ENCODE assay signal across 18 cellular contexts in genomic region chr22:29773233-29773632, GRCh38. TPM values are rescaled to one million over a fixed set of nuclear protein-coding genes. Genes with fewer than 3 reads are reported as not detected.
A peak's percentile ranks its signal among the peaks of the same experiment; 100 is the strongest.
DNase-seq lines count a peak whose midpoint lies in the region; ATAC-seq and TF ChIP-seq lines count a peak whose summit lies in the region.
"Had no signal": no experiment of that assay in that cellular context is flagged by ENCODE, and none has a peak within 500 bp of the region (broad histone marks: within the 10 kb centered on the region; RNA-seq: fewer than 3 reads in every experiment).

No MANE protein-coding gene starts in this region.

- no peak overlapping the region for H3K23ac ChIP-seq in mesendoderm (ENCODE audit: low read length)

- ATAC-seq in GM19324 (IDR thresholded peaks at IDR 0.05; ENCODE audit: low FRiP score, unreplicated experiment) (no peak), HG02642 (IDR thresholded peaks at IDR 0.05; ENCODE audit: poor library complexity, unreplicated experiment) (no peak), GM21390 (IDR thresholded peaks at IDR 0.05; ENCODE audit: unreplicated experiment) (no peak)
- ATAC-seq: activated CD4-positive, CD25-positive, alpha-beta regulatory T cell treated with anti-CD3 and anti-CD28 coated beads, Interleukin-2, amount 50 U/mL, for 24 hours; gastroesophageal sphincter had no signal

- no peaks in the 10 kb centered on the region for H3K4me1 ChIP-seq in endodermal cell (ENCODE audit: control insufficient read depth, insufficient read depth, low read length)
- peaks cover under 1% of the 10 kb centered on the region for H3K4me1 ChIP-seq in mesendoderm (ENCODE audit: control insufficient read depth, low read depth, low read length)

- H3K79me2 ChIP-seq in mesendoderm (ENCODE audit: control insufficient read depth, insufficient read depth, low read length) = peaks cover 1% of the 10 kb centered on the region

- no peak overlapping the region for H3K56ac ChIP-seq in mesendoderm (ENCODE audit: low read length)

- no peak overlapping the region for H3K18ac ChIP-seq in mesendoderm (ENCODE audit: low read length)

- no peak overlapping the region for H3K27ac ChIP-seq in endodermal cell (ENCODE audit: low read depth, low read length)
- no peak overlapping the region for H3K27ac ChIP-seq in mesendoderm (ENCODE audit: low read depth, low read length)

- no peak for TF ChIP-seq CTCF in endodermal cell (conservative IDR thresholded peaks at IDR 0.05)

- in situ Hi-C loops in Caki2 (cut with HindIII; ENCODE audit: low pct_unique_long_range_greater_than_20kb, low sequenced_read_pairs) = no loop called here

- H3K9ac ChIP-seq in endodermal cell (ENCODE audit: extremely low read depth, low read length, poor library complexity, severe bottlenecking) (no peak overlapping the region), mesendoderm (ENCODE audit: low read length) (no peak overlapping the region)

- no peak overlapping the region for H3K4me3 ChIP-seq in MG63
- no peak overlapping the region for H3K4me3 ChIP-seq in endodermal cell (ENCODE audit: low read length)
- no peak overlapping the region for H3K4me3 ChIP-seq in mesendoderm (ENCODE audit: low read length)
- H3K4me3 ChIP-seq: gastroesophageal sphincter, tibial nerve had no signal

- H3K27me3 ChIP-seq in MG63 (no peaks in the 10 kb centered on the region), endodermal cell (ENCODE audit: control insufficient read depth, insufficient read depth, low read length, poor library complexity, severe bottlenecking) (no peaks in the 10 kb centered on the region), mesendoderm (ENCODE audit: insufficient read depth, low read length, poor library complexity) (no peaks in the 10 kb centered on the region)
- H3K27me3 ChIP-seq: gastroesophageal sphincter, tibial nerve had no signal

- H3K4me2 ChIP-seq in mesendoderm (ENCODE audit: low read length) = no peak overlapping the region

- H3K4me3 Mint-ChIP-seq in endodermal cell = no peak overlapping the region

- H3K79me1 ChIP-seq in mesendoderm (ENCODE audit: low read length) = peaks cover 3% of the 10 kb centered on the region

- peaks cover 10% of the 10 kb centered on the region for H3K4me1 Mint-ChIP-seq in endodermal cell

- H3K4ac ChIP-seq in mesendoderm (ENCODE audit: low read depth, low read length) = no peak overlapping the region

- H3K27ac Mint-ChIP-seq in endodermal cell = no peak overlapping the region
- H3K27ac Mint-ChIP-seq: progenitor cell of endocrine pancreas had no signal

- H3K27me3 Mint-ChIP-seq in endodermal cell (ENCODE audit: insufficient read depth) = no peaks in the 10 kb centered on the region
- H3K27me3 Mint-ChIP-seq: progenitor cell of endocrine pancreas had no signal

- H3K36me3 ChIP-seq in MG63 (peaks cover 35% of the 10 kb centered on the region), endodermal cell (ENCODE audit: control insufficient read depth, insufficient read depth, low read length) (peaks cover 16% of the 10 kb centered on the region), mesendoderm (ENCODE audit: control insufficient read depth, insufficient read depth, low read length) (no peaks in the 10 kb centered on the region)

- no peak overlapping the region for H2AK5ac ChIP-seq in mesendoderm (ENCODE audit: low read length)

- H3K36me3 Mint-ChIP-seq in endodermal cell (ENCODE audit: low read depth) = peaks cover 22% of the 10 kb centered on the region

- WGBS in endodermal cell (ENCODE audit: insufficient coverage in 1 of 2, insufficient read length in 1 of 2), 2 experiments = 60 to 76% methylated on average over 2 of the region's 2 CpGs
- no CpG with 5 or more reads among the region's 2 CpGs for WGBS in mesendoderm (ENCODE audit: extremely low coverage, insufficient coverage, low lambda C conversion rate)

- no peak overlapping the region for H4K5ac ChIP-seq in mesendoderm (ENCODE audit: low read length)

- no peak overlapping the region for H4K8ac ChIP-seq in mesendoderm (ENCODE audit: low read depth, low read length)

- H2BK120ac ChIP-seq in mesendoderm (ENCODE audit: low read depth, low read length) = no peak overlapping the region

- no peaks in the 10 kb centered on the region for H3K9me3 Mint-ChIP-seq in endodermal cell

- no peak overlapping the region for H2BK15ac ChIP-seq in mesendoderm (replicated peaks; ENCODE audit: low read depth)

- H3K9me3 ChIP-seq in MG63 (no peaks in the 10 kb centered on the region), endodermal cell (ENCODE audit: control insufficient read depth, low read length) (no peaks in the 10 kb centered on the region)
- H3K9me3 ChIP-seq: gastroesophageal sphincter, tibial nerve had no signal

- no peak overlapping the region for H2BK5ac ChIP-seq in mesendoderm (ENCODE audit: low read length)

- DNase-seq in Caki2 (ENCODE audit: low read depth) (peak; percentile 28), MG63 (peak; percentile 49), endodermal cell (peak; percentile 69), mesendoderm (peak; percentile 77), AML-193 (lab: John Stamatoyannopoulos, UW) (no peak)
- DNase-seq: C1 segment of cervical spinal cord, cerebellar nuclear complex, Karpas-422, NCI-H345 had no signal

RNA-seq across cellular contexts. Expression of gene UQCR10, which starts 6.1 kb away (rescaled TPM):
- 110 and 135 TPM in 2 replicates for total RNA-seq in Caki2 (2014; rRNA removed; shearing (Covaris generic); ENCODE audit: low replicate concordance)
- total RNA-seq in MG63 (2014; rRNA removed; shearing (Covaris generic); ENCODE audit: low replicate concordance) = 46.4 and 71.1 TPM in 2 replicates
- total RNA-seq in endodermal cell = 100 to 1,000 TPM; 111 to 120 TPM
- 143 TPM for polyA plus RNA-seq in endodermal cell (2013, experiment 1 of 2)
- 125 TPM for polyA plus RNA-seq in endodermal cell (2013, experiment 2 of 2)
- 135 TPM for polyA plus RNA-seq in mesendoderm (2013, experiment 1 of 2)
- 136 TPM for polyA plus RNA-seq in mesendoderm (2013, experiment 2 of 2)

RNA-seq across cellular contexts. Expression of gene ZMAT5, which starts 6.4 kb away (rescaled TPM):
- 31.4 and 78.5 TPM in 2 replicates for total RNA-seq in Caki2 (2014; rRNA removed; shearing (Covaris generic); ENCODE audit: low replicate concordance)
- total RNA-seq in MG63 (2014; rRNA removed; shearing (Covaris generic); ENCODE audit: low replicate concordance) = 33.2 and 38.9 TPM in 2 replicates
- 10 to 100 TPM; 15.5 to 22.5 TPM for total RNA-seq in endodermal cell
- polyA plus RNA-seq in endodermal cell (2013, experiment 1 of 2) = 25.9 TPM
- polyA plus RNA-seq in endodermal cell (2013, experiment 2 of 2) = 22.2 TPM
- 10.6 TPM for polyA plus RNA-seq in mesendoderm (2013, experiment 1 of 2)
- polyA plus RNA-seq in mesendoderm (2013, experiment 2 of 2) = 11.3 TPM

RNA-seq across cellular contexts. Expression of gene CABP7, which starts 53.4 kb away (rescaled TPM):
- total RNA-seq in Caki2 (2014; rRNA removed; shearing (Covaris generic); ENCODE audit: low replicate concordance) = not detected in 2 replicates
- total RNA-seq in MG63 (2014; rRNA removed; shearing (Covaris generic); ENCODE audit: low replicate concordance) = not detected in 2 replicates
- under 1 TPM in 1 of 2 donors, not detected in 1; 0.26 TPM for total RNA-seq in endodermal cell
- 17.0 TPM for polyA plus RNA-seq in endodermal cell (2013, experiment 1 of 2)
- 13.5 TPM for polyA plus RNA-seq in endodermal cell (2013, experiment 2 of 2)
- 0.03 TPM for polyA plus RNA-seq in mesendoderm (2013, experiment 1 of 2)
- polyA plus RNA-seq in mesendoderm (2013, experiment 2 of 2) = 0.01 TPM
- total RNA-seq: lung microvascular endothelial cell, SK-MEL-5 had no signal

Comparison
In these comparisons a context has a peak if more than half of its experiments do, and no peak if none do; other contexts are left out.
1. DNase-seq: peak in Caki2 (single experiment), MG63 (single experiment), endodermal cell (single experiment) and mesendoderm (single experiment); none in AML-193 (0 of 2).